In genomic region chr4:110005461-110006056, GRCh38 we compare ENCODE assay signal across 9 cellular contexts.
A peak's percentile ranks its signal among the peaks of the same experiment; 100 is the strongest.
DNase-seq lines count a peak whose midpoint lies in the region; ATAC-seq, FAIRE-seq and TF ChIP-seq lines count a peak whose summit lies in the region.
"Had no signal": no experiment of that assay in that cellular context is flagged by ENCODE, and none has a peak within 500 bp of the region (broad histone marks: within the 10 kb centered on the region; RNA-seq: fewer than 3 reads in every experiment).

No MANE protein-coding gene starts in this region.

- no peaks in the 10 kb centered on the region for H3K36me3 Mint-ChIP-seq in activated CD4-positive, alpha-beta memory T cell treated with anti-CD3 and anti-CD28 coated beads for 36 hours

- no peaks in the 10 kb centered on the region for H3K27me3 Mint-ChIP-seq in activated CD4-positive, alpha-beta memory T cell treated with anti-CD3 and anti-CD28 coated beads for 36 hours

- no peak overlapping the region for H3K27ac Mint-ChIP-seq in activated CD4-positive, alpha-beta memory T cell treated with anti-CD3 and anti-CD28 coated beads for 36 hours

- TF ChIP-seq POLR2A in H1 (IDR thresholded peaks at IDR 0.05; ENCODE audit: control extremely low read depth in 1 of 2, low read depth in 2 of 2, low read length in 2 of 2): no peak

- no peak overlapping the region for H2BK12ac ChIP-seq in H1 (ENCODE audit: low read depth, low read length)

- H3K36me3 ChIP-seq in Panc1 (ENCODE audit: control insufficient read depth, insufficient read depth, low read length) (no peaks in the 10 kb centered on the region), H1 (ENCODE audit: control insufficient read depth in 2 of 4, insufficient read depth in 4 of 4, low read length in 3 of 4) (no peaks in the 10 kb centered on the region)
- H3K36me3 ChIP-seq: BLaER1 had no signal

- peak; percentile 83 for FAIRE-seq in H1 (lab: Jason Lieb, UNC)

- no peak overlapping the region for H2AK5ac ChIP-seq in H1 (ENCODE audit: low read depth, low read length)

- H4K5ac ChIP-seq in H1 (ENCODE audit: insufficient read length, low read depth, low read length): no peak overlapping the region

- CTCF ChIA-PET in Panc1 (lab: Charles Lee): no interaction called here
- CTCF ChIA-PET in H1 (lab: Charles Lee; ENCODE audit: partially characterized antibody): interaction anchor here (0.5 to 16.6 kb wide), 42 partner anchors 9 to 605 kb away, joined by 3 to 389 read pairs (median 4); no protein-coding TSS in a partner anchor
- CTCF ChIA-PET in activated CD4-positive, alpha-beta memory T cell treated with anti-CD3 and anti-CD28 coated beads for 36 hours (lab: Charles Lee): interaction anchor here (0.6 to 8.3 kb wide), 14 partner anchors 8 to 585 kb away, joined by 3 to 211 read pairs (median 3); no protein-coding TSS in a partner anchor

- H3K79me2 ChIP-seq in H1 (ENCODE audit: control insufficient read depth in 1 of 2, insufficient read depth in 2 of 2, low read length in 2 of 2): no peaks in the 10 kb centered on the region

- H3K4ac ChIP-seq in H1 (replicated peaks; ENCODE audit: insufficient read length, low read depth, low read length): no peak overlapping the region

- H4K20me1 ChIP-seq in H1 (replicated peaks in 1 of 2; ENCODE audit: control insufficient read depth in 1 of 2, insufficient read depth in 2 of 2, low read length in 2 of 2): no peaks in the 10 kb centered on the region
- H4K20me1 ChIP-seq: BLaER1 had no signal

- no TSS peak for BruUV-seq in Panc1 (replicated peaks; lab: Mats Ljungman, UMichigan)

- H3K27me3 ChIP-seq in Panc1 (ENCODE audit: control insufficient read depth, insufficient read depth, low read length) (no peaks in the 10 kb centered on the region), H1 (replicated peaks in 1 of 4; ENCODE audit: control insufficient read depth in 3 of 4, extremely low read depth in 1 of 4, insufficient read depth in 3 of 4, low read length in 3 of 4) (no peaks in the 10 kb centered on the region)
- H3K27me3 ChIP-seq: BLaER1 had no signal

- H3K27ac ChIP-seq in Panc1 (ENCODE audit: low read length) (no peak overlapping the region), H1 (ENCODE audit: low read depth, low read length) (no peak overlapping the region)
- H3K27ac ChIP-seq: BLaER1 had no signal

- H3K4me2 ChIP-seq in H1 (ENCODE audit: insufficient read depth in 1 of 2, low read depth in 2 of 2, low read length in 2 of 2): no peak overlapping the region
- H3K4me2 ChIP-seq: BLaER1 had no signal

- no peak overlapping the region for H3K14ac ChIP-seq in H1 (ENCODE audit: insufficient read length)

- no peak overlapping the region for H4K91ac ChIP-seq in H1 (replicated peaks; ENCODE audit: insufficient read length, low read length)

- H3K4me1 ChIP-seq in Panc1 (ENCODE audit: control insufficient read depth, insufficient read depth, low read length): no peaks in the 10 kb centered on the region
- H3K4me1 ChIP-seq in H1 (replicated peaks in 1 of 4; ENCODE audit: control insufficient read depth in 3 of 4, insufficient read depth in 4 of 4, low read length in 3 of 4): 0 out of 7 replicates have a peak, but pooled peaks cover 0 to 2% (median 0%) of the 10 kb centered on the region in 4 experiments

- no peak overlapping the region for H3K9ac ChIP-seq in H1 (replicated peaks in 1 of 4; ENCODE audit: extremely low read depth in 1 of 4, low read depth in 3 of 4, low read length in 3 of 4)
- H3K9ac ChIP-seq: BLaER1 had no signal

- DNase-seq in NCI-H1105 treated with DMSO at 0.1 percent for 48 hours (lab: John Stamatoyannopoulos, UW) (peak; percentile 29), NCI-H1105 (lab: John Stamatoyannopoulos, UW) (no peak), HS-5 (ENCODE audit: low read depth) (peak; percentile 45), Panc1 (ENCODE audit: low read depth, low spot score) (peak; percentile 24), H1 (ENCODE audit: low read depth in 1 of 2, low spot score in 2 of 2) (no peak), myocyte (ENCODE audit: low read depth) (peak; percentile 74)
- DNase-seq in activated CD4-positive, alpha-beta memory T cell treated with anti-CD3 and anti-CD28 coated beads for 36 hours: no peak

- peak; percentile 88 for TF ChIP-seq RAD21 in H1 (IDR thresholded peaks at IDR 0.05 in 1 of 2, conservative IDR thresholded peaks at IDR 0.05 in 1 of 2; ENCODE audit: low read depth in 2 of 2, low read length in 2 of 2)

- in situ Hi-C loops in Panc1 (cut with HindIII; ENCODE audit: low pct_unique_long_range_greater_than_20kb, low sequenced_read_pairs): no loop called here

- H3K18ac ChIP-seq in H1 (ENCODE audit: extremely low read depth, low read length): no peak overlapping the region

- no peak overlapping the region for H2BK5ac ChIP-seq in H1 (ENCODE audit: low read depth, low read length)

- peak; percentile 70 for ATAC-seq in GM19463 (IDR thresholded peaks at IDR 0.05; ENCODE audit: unreplicated experiment)
- no peak for ATAC-seq in Panc1

- H3K9me3 Mint-ChIP-seq in activated CD4-positive, alpha-beta memory T cell treated with anti-CD3 and anti-CD28 coated beads for 36 hours: no peaks in the 10 kb centered on the region

- TF ChIP-seq EP300 in H1 (IDR thresholded peaks at IDR 0.05; ENCODE audit: borderline replicate concordance in 1 of 2, low read depth in 2 of 2, low read length in 2 of 2): no peak

- H3K9me3 ChIP-seq in Panc1 (ENCODE audit: control insufficient read depth, insufficient read depth, low read depth, low read length) (no peaks in the 10 kb centered on the region), H1 (ENCODE audit: insufficient read depth in 2 of 2, low read depth in 1 of 2, low read length in 1 of 2) (no peaks in the 10 kb centered on the region)
- H3K9me3 ChIP-seq: BLaER1 had no signal

- no peak overlapping the region for H3K4me3 Mint-ChIP-seq in activated CD4-positive, alpha-beta memory T cell treated with anti-CD3 and anti-CD28 coated beads for 36 hours

- H3K79me1 ChIP-seq in H1 (ENCODE audit: low read depth, low read length): no peaks in the 10 kb centered on the region

- H3K23me2 ChIP-seq in H1 (ENCODE audit: low read depth, low read length): no peaks in the 10 kb centered on the region

- no peak overlapping the region for H3K23ac ChIP-seq in H1 (ENCODE audit: insufficient read length)

- H2BK120ac ChIP-seq in H1 (replicated peaks; ENCODE audit: low read depth, low read length): no peak overlapping the region

- no peak overlapping the region for H4K8ac ChIP-seq in H1 (ENCODE audit: extremely low read depth, insufficient read depth, low read length)

- WGBS in H1 (ENCODE audit: extremely low coverage in 1 of 2, insufficient coverage in 1 of 2, insufficient read length in 1 of 2, insufficient replicate concordance in 2 of 2, low coverage in 1 of 2, low lambda C conversion rate in 2 of 2, missing lambda C conversion rate in 1 of 2), 2 experiments: 86% methylated on average over 1 of the region's 1 CpG; no CpG with 5 or more reads in 1 of the 2 experiments

- no peak overlapping the region for H2BK20ac ChIP-seq in H1 (ENCODE audit: low read length)

- intact Hi-C loops in Panc1 (cut with micrococcal nuclease; ENCODE audit: unreplicated experiment): loop anchor here (10.0 kb wide), 1 partner anchor 309 kb away; no protein-coding TSS in a partner anchor
- intact Hi-C loops in activated CD4-positive, alpha-beta memory T cell treated with anti-CD3 and anti-CD28 coated beads for 36 hours (cut with micrococcal nuclease): loop anchor here (1.0 to 2.0 kb wide), 5 partner anchors 45 to 510 kb away; no protein-coding TSS in a partner anchor

- H3K4me1 Mint-ChIP-seq in activated CD4-positive, alpha-beta memory T cell treated with anti-CD3 and anti-CD28 coated beads for 36 hours (ENCODE audit: low read depth): peaks cover 6% of the 10 kb centered on the region

- H2AFZ ChIP-seq in H1 (ENCODE audit: low read length): no peak overlapping the region

- TF ChIP-seq CTCF in Panc1 (IDR thresholded peaks at IDR 0.05) (peak; percentile 65), H1 (IDR thresholded peaks at IDR 0.05; ENCODE audit: control extremely low read depth in 1 of 3, insufficient read depth in 1 of 3, low read depth in 1 of 3, low read length in 3 of 3) (peak in 2 of 3 experiments; percentile 59 to 69; a peak in 2 of 4 replicates)

- H3K56ac ChIP-seq in H1 (replicated peaks; ENCODE audit: insufficient read length, low read depth, low read length): no peak overlapping the region

- H3K4me3 ChIP-seq in Panc1 (ENCODE audit: low read depth in 2 of 2, low read length in 2 of 2) (no peak overlapping the region), H1 (ENCODE audit: extremely low read depth in 1 of 4, insufficient read depth in 2 of 4, low read depth in 3 of 4, low read length in 4 of 4) (no peak overlapping the region)
- H3K4me3 ChIP-seq: BLaER1 had no signal

- H2BK15ac ChIP-seq in H1 (ENCODE audit: low read length): no peak overlapping the region

- POLR2A ChIA-PET in Panc1 (lab: Charles Lee) (no interaction called here), H1 (lab: Charles Lee; ENCODE audit: partially characterized antibody) (no interaction called here)
- POLR2A ChIA-PET in activated CD4-positive, alpha-beta memory T cell treated with anti-CD3 and anti-CD28 coated beads for 36 hours (lab: Charles Lee): no interaction called here

TF ChIP-seq in H1, 55 proteins besides CTCF, POLR2A, EP300 and RAD21:
- no peak for TF ChIP-seq SP2 (IDR thresholded peaks at IDR 0.05; ENCODE audit: low read length)
- TF ChIP-seq TEAD4 (IDR thresholded peaks at IDR 0.05; ENCODE audit: low read depth, low read length): 0 out of 2 replicates have a peak, but pooled peaks have one; percentile 10
- TF ChIP-seq CHD1 (IDR thresholded peaks at IDR 0.05; ENCODE audit: low read depth, low read length): no peak

Comparison
In these comparisons a context has a peak if more than half of its experiments do, and no peak if none do; other contexts are left out.
1. DNase-seq: peak in NCI-H1105 treated with DMSO at 0.1 percent for 48 hours (single experiment), HS-5 (single experiment), Panc1 (single experiment) and myocyte (single experiment); none in NCI-H1105 (single experiment), H1 (0 of 2) and activated CD4-positive, alpha-beta memory T cell treated with anti-CD3 and anti-CD28 coated beads for 36 hours (single experiment).